ENCODE assay signal across 19 cellular contexts in the genomic region with DNA sequence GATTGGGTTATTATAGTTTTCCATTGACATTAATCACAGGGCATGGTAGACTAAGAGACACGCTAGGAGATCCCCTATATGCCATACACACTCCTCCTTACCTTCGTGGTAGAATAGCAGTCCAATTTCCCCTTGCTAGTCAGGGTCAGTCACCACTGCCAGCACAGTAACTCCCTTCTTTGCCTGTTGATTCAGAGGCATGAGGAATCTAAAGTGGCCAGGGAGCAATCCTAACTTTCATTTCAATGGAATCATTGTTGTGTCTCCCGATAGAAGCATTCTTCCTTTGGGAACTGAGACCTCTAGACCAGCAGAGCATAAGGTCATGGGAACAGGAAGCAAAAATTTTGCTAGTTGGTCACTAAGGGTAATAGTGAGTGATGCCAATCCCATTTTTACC. TPM values are rescaled to one million over a fixed set of nuclear protein-coding genes. Genes with fewer than 3 reads are reported as not detected.
"Had no signal": no experiment of that assay in that cellular context is flagged by ENCODE, and none has a peak within 500 bp of the region (broad histone marks: within the 10 kb centered on the region; RNA-seq: fewer than 3 reads in every experiment).

No MANE protein-coding gene starts in this region.

- H3K36me3 ChIP-seq: heart left ventricle, ovary, right atrium auricular region, stomach, thoracic aorta, transverse colon had no signal

- H3K4me1 ChIP-seq: heart left ventricle, right atrium auricular region, stomach, transverse colon had no signal

- FAIRE-seq: frontal cortex, small intestine, urothelium cell line had no signal

- H3K4me3 ChIP-seq: heart left ventricle, mucosa of descending colon, ovary, right atrium auricular region, stomach, thoracic aorta, transverse colon had no signal

- H3K27me3 ChIP-seq: heart left ventricle, ovary, right atrium auricular region, stomach, transverse colon had no signal

- DNase-seq: erythroblast; heart left ventricle; hippocampal formation; kidney glomerular epithelial cell; mammary epithelial cell; mucosa of descending colon; naive thymus-derived CD8-positive, alpha-beta T cell; ovary; small intestine; stimulated activated CD4-positive, alpha-beta T cell treated with anti-CD3 and anti-CD28 coated beads, Interleukin-12 subunit alpha, Interleukin-12 subunit beta, amount 100 ng/mL, for 4 hours; stimulated activated naive CD4-positive, alpha-beta T cell; stomach; substantia nigra; transverse colon had no signal

- H3K9me3 ChIP-seq: heart left ventricle, mucosa of descending colon, ovary, right atrium auricular region, stomach, thoracic aorta, transverse colon had no signal

- H3K27ac ChIP-seq: heart left ventricle, ovary, right atrium auricular region, stomach, thoracic aorta, transverse colon had no signal

- ATAC-seq: heart left ventricle; left lobe of liver; mucosa of descending colon; naive thymus-derived CD8-positive, alpha-beta T cell had no signal

RNA-seq across cellular contexts. Expression of a gene that starts 51.1 kb away (rescaled TPM):
- polyA plus RNA-seq: mammary epithelial cell; naive thymus-derived CD8-positive, alpha-beta T cell had no signal
